In the genomic region with DNA sequence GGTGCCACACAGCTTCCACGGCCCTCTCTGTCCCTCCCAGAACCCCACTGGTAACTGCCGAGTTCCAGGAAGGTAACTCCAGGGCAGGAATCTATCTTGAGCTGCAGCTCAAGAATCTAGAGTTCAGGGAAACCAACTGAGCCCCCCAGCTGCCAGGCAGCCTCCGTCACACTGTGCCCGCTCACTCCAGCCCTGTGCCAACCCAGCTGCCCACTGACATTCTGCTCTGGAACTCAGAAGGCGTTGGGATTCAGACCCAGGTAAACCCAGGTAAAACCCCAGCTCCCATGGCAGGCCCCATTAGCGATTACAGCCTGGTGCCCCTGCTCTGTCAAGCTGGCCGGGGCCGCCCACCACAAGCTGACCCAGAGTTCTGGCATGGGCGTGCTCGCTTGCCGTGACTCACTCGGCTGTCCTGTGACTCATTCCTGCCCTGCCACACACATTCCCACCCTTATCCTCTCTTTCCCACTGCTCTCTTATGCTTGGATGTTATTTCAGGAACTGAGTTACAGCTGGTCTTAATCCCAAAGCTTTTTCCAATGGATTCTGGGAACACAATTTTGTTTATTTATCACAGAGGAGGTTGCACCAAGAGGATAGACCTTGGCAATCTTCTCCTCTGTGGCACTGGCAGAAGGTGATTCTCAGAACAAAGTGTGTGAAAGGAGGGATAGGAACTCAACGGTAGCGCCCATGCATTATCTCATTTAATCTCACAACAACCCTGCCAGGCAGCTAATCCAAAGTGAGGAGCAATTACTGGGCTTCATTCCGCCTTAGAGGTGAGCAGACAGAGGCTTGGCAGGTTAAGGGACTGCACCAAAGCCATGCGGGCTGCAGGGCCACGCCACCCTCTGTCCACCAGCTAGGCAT, we compare ENCODE assay signal across 1 cellular context.
A peak's percentile ranks its signal among the peaks of the same experiment; 100 is the strongest.
TF ChIP-seq lines count a peak whose summit lies in the region.

No MANE protein-coding gene starts in this region.

TF ChIP-seq in liver, 16 proteins besides CTCF, POLR2A, EP300 and RAD21 (continued from another document):
- TF ChIP-seq, protein P1, sequence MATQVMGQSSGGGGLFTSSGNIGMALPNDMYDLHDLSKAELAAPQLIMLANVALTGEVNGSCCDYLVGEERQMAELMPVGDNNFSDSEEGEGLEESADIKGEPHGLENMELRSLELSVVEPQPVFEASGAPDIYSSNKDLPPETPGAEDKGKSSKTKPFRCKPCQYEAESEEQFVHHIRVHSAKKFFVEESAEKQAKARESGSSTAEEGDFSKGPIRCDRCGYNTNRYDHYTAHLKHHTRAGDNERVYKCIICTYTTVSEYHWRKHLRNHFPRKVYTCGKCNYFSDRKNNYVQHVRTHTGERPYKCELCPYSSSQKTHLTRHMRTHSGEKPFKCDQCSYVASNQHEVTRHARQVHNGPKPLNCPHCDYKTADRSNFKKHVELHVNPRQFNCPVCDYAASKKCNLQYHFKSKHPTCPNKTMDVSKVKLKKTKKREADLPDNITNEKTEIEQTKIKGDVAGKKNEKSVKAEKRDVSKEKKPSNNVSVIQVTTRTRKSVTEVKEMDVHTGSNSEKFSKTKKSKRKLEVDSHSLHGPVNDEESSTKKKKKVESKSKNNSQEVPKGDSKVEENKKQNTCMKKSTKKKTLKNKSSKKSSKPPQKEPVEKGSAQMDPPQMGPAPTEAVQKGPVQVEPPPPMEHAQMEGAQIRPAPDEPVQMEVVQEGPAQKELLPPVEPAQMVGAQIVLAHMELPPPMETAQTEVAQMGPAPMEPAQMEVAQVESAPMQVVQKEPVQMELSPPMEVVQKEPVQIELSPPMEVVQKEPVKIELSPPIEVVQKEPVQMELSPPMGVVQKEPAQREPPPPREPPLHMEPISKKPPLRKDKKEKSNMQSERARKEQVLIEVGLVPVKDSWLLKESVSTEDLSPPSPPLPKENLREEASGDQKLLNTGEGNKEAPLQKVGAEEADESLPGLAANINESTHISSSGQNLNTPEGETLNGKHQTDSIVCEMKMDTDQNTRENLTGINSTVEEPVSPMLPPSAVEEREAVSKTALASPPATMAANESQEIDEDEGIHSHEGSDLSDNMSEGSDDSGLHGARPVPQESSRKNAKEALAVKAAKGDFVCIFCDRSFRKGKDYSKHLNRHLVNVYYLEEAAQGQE (IDR thresholded peaks at IDR 0.05) = peak; percentile 55
TF ChIP-seq in liver: peak in this region for 3.
